In the genomic region with DNA sequence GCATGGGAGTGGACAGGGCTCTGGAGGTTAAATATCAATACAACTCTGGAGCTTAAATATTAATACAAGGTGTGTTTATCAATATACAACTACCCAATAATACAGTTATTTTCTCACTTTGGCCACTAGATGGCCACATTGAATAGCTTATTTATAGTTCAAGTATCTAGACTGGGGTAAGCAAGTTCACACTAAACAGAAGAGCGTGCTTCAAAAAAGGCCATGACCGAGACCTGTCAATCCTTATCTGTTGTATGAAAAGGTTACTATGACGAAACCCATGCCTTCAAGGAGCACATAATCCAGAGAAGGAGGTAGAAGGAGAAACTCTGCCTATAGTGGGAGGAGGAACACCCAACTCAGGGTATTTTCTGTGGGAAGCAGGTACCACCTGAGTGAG, we compare ENCODE assay signal across 1 cellular context.
TF ChIP-seq lines count a peak whose summit lies in the region.

No MANE protein-coding gene starts in this region.

TF ChIP-seq in GM12878, 131 proteins besides CTCF, POLR2A, EP300 and RAD21:
- TF ChIP-seq, protein P1, sequence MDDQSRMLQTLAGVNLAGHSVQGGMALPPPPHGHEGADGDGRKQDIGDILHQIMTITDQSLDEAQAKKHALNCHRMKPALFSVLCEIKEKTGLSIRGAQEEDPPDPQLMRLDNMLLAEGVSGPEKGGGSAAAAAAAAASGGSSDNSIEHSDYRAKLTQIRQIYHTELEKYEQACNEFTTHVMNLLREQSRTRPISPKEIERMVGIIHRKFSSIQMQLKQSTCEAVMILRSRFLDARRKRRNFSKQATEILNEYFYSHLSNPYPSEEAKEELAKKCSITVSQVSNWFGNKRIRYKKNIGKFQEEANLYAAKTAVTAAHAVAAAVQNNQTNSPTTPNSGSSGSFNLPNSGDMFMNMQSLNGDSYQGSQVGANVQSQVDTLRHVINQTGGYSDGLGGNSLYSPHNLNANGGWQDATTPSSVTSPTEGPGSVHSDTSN (IDR thresholded peaks at IDR 0.05; ENCODE audit: insufficient replicate concordance, low read depth, low read length): peak; percentile 21
- TF ChIP-seq, protein P2, sequence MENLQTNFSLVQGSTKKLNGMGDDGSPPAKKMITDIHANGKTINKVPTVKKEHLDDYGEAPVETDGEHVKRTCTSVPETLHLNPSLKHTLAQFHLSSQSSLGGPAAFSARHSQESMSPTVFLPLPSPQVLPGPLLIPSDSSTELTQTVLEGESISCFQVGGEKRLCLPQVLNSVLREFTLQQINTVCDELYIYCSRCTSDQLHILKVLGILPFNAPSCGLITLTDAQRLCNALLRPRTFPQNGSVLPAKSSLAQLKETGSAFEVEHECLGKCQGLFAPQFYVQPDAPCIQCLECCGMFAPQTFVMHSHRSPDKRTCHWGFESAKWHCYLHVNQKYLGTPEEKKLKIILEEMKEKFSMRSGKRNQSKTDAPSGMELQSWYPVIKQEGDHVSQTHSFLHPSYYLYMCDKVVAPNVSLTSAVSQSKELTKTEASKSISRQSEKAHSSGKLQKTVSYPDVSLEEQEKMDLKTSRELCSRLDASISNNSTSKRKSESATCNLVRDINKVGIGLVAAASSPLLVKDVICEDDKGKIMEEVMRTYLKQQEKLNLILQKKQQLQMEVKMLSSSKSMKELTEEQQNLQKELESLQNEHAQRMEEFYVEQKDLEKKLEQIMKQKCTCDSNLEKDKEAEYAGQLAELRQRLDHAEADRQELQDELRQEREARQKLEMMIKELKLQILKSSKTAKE (IDR thresholded peaks at IDR 0.05; ENCODE audit: low read depth, poor library complexity, severe bottlenecking): peak; percentile 18
- TF ChIP-seq TCF12 (IDR thresholded peaks at IDR 0.05; ENCODE audit: low read depth, low read length) (no peak), SMC3 (IDR thresholded peaks at IDR 0.05; ENCODE audit: borderline replicate concordance, low read length) (peak; percentile 53; the same call in 1 of the 2 replicates), MEF2A (IDR thresholded peaks at IDR 0.05; ENCODE audit: insufficient read depth, low read depth, low read length) (peak; percentile 35; the same call in 1 of the 2 replicates), HDAC2 (IDR thresholded peaks at IDR 0.05) (no peak)
- TF ChIP-seq, protein P3, sequence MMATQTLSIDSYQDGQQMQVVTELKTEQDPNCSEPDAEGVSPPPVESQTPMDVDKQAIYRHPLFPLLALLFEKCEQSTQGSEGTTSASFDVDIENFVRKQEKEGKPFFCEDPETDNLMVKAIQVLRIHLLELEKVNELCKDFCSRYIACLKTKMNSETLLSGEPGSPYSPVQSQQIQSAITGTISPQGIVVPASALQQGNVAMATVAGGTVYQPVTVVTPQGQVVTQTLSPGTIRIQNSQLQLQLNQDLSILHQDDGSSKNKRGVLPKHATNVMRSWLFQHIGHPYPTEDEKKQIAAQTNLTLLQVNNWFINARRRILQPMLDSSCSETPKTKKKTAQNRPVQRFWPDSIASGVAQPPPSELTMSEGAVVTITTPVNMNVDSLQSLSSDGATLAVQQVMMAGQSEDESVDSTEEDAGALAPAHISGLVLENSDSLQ (IDR thresholded peaks at IDR 0.05): peak; percentile 72
- TF ChIP-seq, protein P4, sequence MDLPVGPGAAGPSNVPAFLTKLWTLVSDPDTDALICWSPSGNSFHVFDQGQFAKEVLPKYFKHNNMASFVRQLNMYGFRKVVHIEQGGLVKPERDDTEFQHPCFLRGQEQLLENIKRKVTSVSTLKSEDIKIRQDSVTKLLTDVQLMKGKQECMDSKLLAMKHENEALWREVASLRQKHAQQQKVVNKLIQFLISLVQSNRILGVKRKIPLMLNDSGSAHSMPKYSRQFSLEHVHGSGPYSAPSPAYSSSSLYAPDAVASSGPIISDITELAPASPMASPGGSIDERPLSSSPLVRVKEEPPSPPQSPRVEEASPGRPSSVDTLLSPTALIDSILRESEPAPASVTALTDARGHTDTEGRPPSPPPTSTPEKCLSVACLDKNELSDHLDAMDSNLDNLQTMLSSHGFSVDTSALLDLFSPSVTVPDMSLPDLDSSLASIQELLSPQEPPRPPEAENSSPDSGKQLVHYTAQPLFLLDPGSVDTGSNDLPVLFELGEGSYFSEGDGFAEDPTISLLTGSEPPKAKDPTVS (IDR thresholded peaks at IDR 0.05; ENCODE audit: low read depth, low read length): no peak
